In genomic region chr3:94226058-94226457, GRCh38 we compare ENCODE assay signal across 14 cellular contexts.
A peak's percentile ranks its signal among the peaks of the same experiment; 100 is the strongest.
DNase-seq lines count a peak whose midpoint lies in the region; ATAC-seq, FAIRE-seq and TF ChIP-seq lines count a peak whose summit lies in the region.
"Had no signal": no experiment of that assay in that cellular context is flagged by ENCODE, and none has a peak within 500 bp of the region (broad histone marks: within the 10 kb centered on the region; RNA-seq: fewer than 3 reads in every experiment).

No MANE protein-coding gene starts in this region.

- H3K27me3 Mint-ChIP-seq in astrocyte (ENCODE audit: low read depth, unreplicated experiment) = no peaks in the 10 kb centered on the region

- H3K9me3 ChIP-seq in astrocyte (ENCODE audit: insufficient read depth, low read depth, low read length) (no peaks in the 10 kb centered on the region), hepatocyte (ENCODE audit: low read depth) (no peaks in the 10 kb centered on the region), body of pancreas (no peaks in the 10 kb centered on the region)

- TF ChIP-seq POLR2A in body of pancreas (IDR thresholded peaks at IDR 0.05) = no peak

- TF ChIP-seq CTCF in astrocyte (IDR thresholded peaks at IDR 0.05; ENCODE audit: insufficient read depth, low read depth, low read length) = no peak
- no peak for TF ChIP-seq CTCF in hepatocyte (IDR thresholded peaks at IDR 0.05; ENCODE audit: poor library complexity)
- TF ChIP-seq CTCF in body of pancreas (IDR thresholded peaks at IDR 0.05) = no peak

- H4K20me1 ChIP-seq in astrocyte (ENCODE audit: insufficient read depth, low read length) (no peaks in the 10 kb centered on the region), hepatocyte (ENCODE audit: insufficient read depth, poor library complexity, severe bottlenecking) (no peaks in the 10 kb centered on the region)

- H3K36me3 Mint-ChIP-seq in astrocyte (ENCODE audit: low read depth, unreplicated experiment) = no peaks in the 10 kb centered on the region

- H3K27ac ChIP-seq in astrocyte (ENCODE audit: low read depth, low read length) (peak overlapping the region; percentile 94), hepatocyte (peak overlapping the region; percentile 2), temporal lobe (ENCODE audit: low read depth, low read length) (peak overlapping the region; percentile 51), body of pancreas (no peak overlapping the region)
- H3K27ac ChIP-seq: KMS-11, parathyroid adenoma had no signal

- DNase-seq in HTR-8/SVneo (ENCODE audit: insufficient read length, low spot score) = peak; percentile 10
- DNase-seq in astrocyte (ENCODE audit: low read depth) = peak; percentile 93
- no peak for DNase-seq in hepatocyte (ENCODE audit: low spot score)
- DNase-seq in NCI-H82 treated with DMSO at 0.1 percent for 48 hours (lab: John Stamatoyannopoulos, UW; ENCODE audit: unreplicated experiment) = no peak
- no peak for DNase-seq in body of pancreas
- DNase-seq in SIG-M5 (lab: John Stamatoyannopoulos, UW) = no peak
- DNase-seq: DMS53; left ventricle myocardium superior; stimulated activated CD4-positive, alpha-beta T cell treated with anti-CD3 and anti-CD28 coated beads, Interleukin-4, amount 100 ng/mL, for 24 hours had no signal

- H3K27me3 ChIP-seq in astrocyte (ENCODE audit: insufficient read depth, low read length) (no peaks in the 10 kb centered on the region), hepatocyte (no peaks in the 10 kb centered on the region), body of pancreas (no peaks in the 10 kb centered on the region)

- H3K36me3 ChIP-seq in astrocyte (ENCODE audit: insufficient read depth, low read length) (no peaks in the 10 kb centered on the region), hepatocyte (replicated peaks; ENCODE audit: insufficient read depth, low read depth) (no peaks in the 10 kb centered on the region), body of pancreas (replicated peaks in 1 of 2; ENCODE audit: insufficient read depth in 1 of 2, low read depth in 2 of 2) (no peaks in the 10 kb centered on the region)

- H3K4me2 ChIP-seq in astrocyte (ENCODE audit: low read length) (peak overlapping the region; percentile 83), hepatocyte (peak overlapping the region; percentile 20)
- H3K4me2 ChIP-seq: KMS-11 had no signal

- peak overlapping the region; percentile 39 for H2AFZ ChIP-seq in astrocyte (ENCODE audit: low read depth, low read length)
- H2AFZ ChIP-seq in hepatocyte = no peak overlapping the region
- H2AFZ ChIP-seq: parathyroid adenoma had no signal

- H3K79me2 ChIP-seq in astrocyte (ENCODE audit: insufficient read depth, low read length) = no peaks in the 10 kb centered on the region
- no peaks in the 10 kb centered on the region for H3K79me2 ChIP-seq in hepatocyte
- H3K79me2 ChIP-seq: parathyroid adenoma had no signal

- H3K4me3 ChIP-seq in astrocyte (ENCODE audit: insufficient read depth, low read depth, low read length) (peak overlapping the region; percentile 28), hepatocyte (no peak overlapping the region), body of pancreas (no peak overlapping the region)

- peaks cover 2% of the 10 kb centered on the region for H3K9me3 Mint-ChIP-seq in astrocyte (ENCODE audit: unreplicated experiment)

- peaks cover 19% of the 10 kb centered on the region for H3K4me1 ChIP-seq in astrocyte (ENCODE audit: insufficient read depth, low read length)
- peaks cover 4% of the 10 kb centered on the region for H3K4me1 ChIP-seq in hepatocyte (ENCODE audit: insufficient read depth)
- H3K4me1 ChIP-seq in body of pancreas = no peaks in the 10 kb centered on the region
- H3K4me1 ChIP-seq: parathyroid adenoma had no signal

- peak overlapping the region; percentile 84 for H3K9ac ChIP-seq in astrocyte (ENCODE audit: low read length)
- H3K9ac ChIP-seq: KMS-11, parathyroid adenoma had no signal

- intact Hi-C loops in body of pancreas (cut with DNase I) = no loop called here

- WGBS in hepatocyte (ENCODE audit: low lambda C conversion rate, missing lambda C conversion rate) = 64% methylated on average over 4 of the region's 4 CpGs
- WGBS in body of pancreas, 2 donors = 26 to 39% methylated on average over 4 of the region's 4 CpGs

- ATAC-seq in body of pancreas = no peak
- ATAC-seq: left ventricle myocardium superior had no signal

- peaks cover 26% of the 10 kb centered on the region for H3K4me1 Mint-ChIP-seq in astrocyte (ENCODE audit: low read depth, unreplicated experiment)

- peak overlapping the region; percentile 92 for H3K27ac Mint-ChIP-seq in astrocyte (ENCODE audit: unreplicated experiment)
- H3K27ac Mint-ChIP-seq: stimulated activated naive CD8-positive, alpha-beta T cell treated with anti-CD3 and anti-CD28 coated beads, Interleukin-15, Interleukin-2, amounts not matched to agents 100 ng/mL and 50 ng/mL, for 24 hours had no signal

- no peak overlapping the region for H3K4me3 Mint-ChIP-seq in astrocyte (ENCODE audit: unreplicated experiment)
- H3K4me3 Mint-ChIP-seq: stimulated activated naive CD8-positive, alpha-beta T cell treated with anti-CD3 and anti-CD28 coated beads, Interleukin-15, Interleukin-2, amounts not matched to agents 100 ng/mL and 50 ng/mL, for 24 hours had no signal

- FAIRE-seq in HTR-8/SVneo (lab: Jason Lieb, UNC) = peak; percentile 23
- FAIRE-seq in astrocyte (lab: Jason Lieb, UNC) = peak; percentile 55
- FAIRE-seq: frontal cortex had no signal

- H3K9me2 ChIP-seq in hepatocyte (replicated peaks; ENCODE audit: insufficient read depth) = no peaks in the 10 kb centered on the region

Comparison
In these comparisons a context has a peak if more than half of its experiments do, and no peak if none do; other contexts are left out.
1. DNase-seq: peak in HTR-8/SVneo (single experiment) and astrocyte (single experiment); none in hepatocyte (single experiment), NCI-H82 treated with DMSO at 0.1 percent for 48 hours (single experiment), body of pancreas (0 of 4) and SIG-M5 (single experiment).
2. H3K27ac ChIP-seq: peak in astrocyte (single experiment), hepatocyte (single experiment) and temporal lobe (single experiment); none in body of pancreas (0 of 4).